In the genomic region with DNA sequence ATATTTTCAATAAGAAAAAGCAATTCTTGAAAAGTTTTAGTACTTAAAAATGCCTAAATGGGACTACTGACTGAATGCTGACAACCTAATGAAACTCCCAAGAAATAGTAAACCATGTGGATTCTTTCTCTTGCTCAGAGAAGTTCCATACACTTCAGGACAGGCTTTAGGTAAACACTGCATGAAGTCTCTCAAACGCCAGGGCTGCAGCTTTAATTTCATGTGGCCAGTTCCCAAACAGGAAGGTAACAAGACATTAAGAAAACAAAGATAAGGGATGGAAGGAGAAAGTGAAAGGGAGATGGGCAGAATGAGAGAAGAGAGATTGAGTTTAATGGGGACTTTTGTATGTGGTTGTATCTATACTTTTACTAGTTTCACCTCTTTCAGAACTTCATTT, we compare ENCODE assay signal across 1 cellular context.
TF ChIP-seq lines count a peak whose summit lies in the region.

No MANE protein-coding gene starts in this region.

TF ChIP-seq in GM23338, 12 proteins besides CTCF, POLR2A, EP300 and RAD21 (continued from another document):
- TF ChIP-seq ZNF462 (CRISPR knock-in tag; IDR thresholded peaks at IDR 0.05) = no peak
- no peak for TF ChIP-seq STAT1 (IDR thresholded peaks at IDR 0.05; ENCODE audit: unreplicated experiment)
- TF ChIP-seq REST (IDR thresholded peaks at IDR 0.05; ENCODE audit: unreplicated experiment) = no peak
- TF ChIP-seq JUNB (IDR thresholded peaks at IDR 0.05; ENCODE audit: unreplicated experiment) = no peak
- no peak for TF ChIP-seq EZH2 (IDR thresholded peaks at IDR 0.05; ENCODE audit: low read depth, unreplicated experiment)
